ENCODE assay signal across 1 cellular context in genomic region chr21:33412832-33413519, GRCh38.
TF ChIP-seq lines count a peak whose summit lies in the region.

No MANE protein-coding gene starts in this region.

TF ChIP-seq in GM12878, 131 proteins besides CTCF, POLR2A, EP300 and RAD21 (continued from another document and continues in another):
- TF ChIP-seq MYB (IDR thresholded peaks at IDR 0.05; ENCODE audit: borderline replicate concordance, low read depth, low read length) (no peak), YY1 (IDR thresholded peaks at IDR 0.05; ENCODE audit: low read depth, low read length) (0 out of 2 replicates have a peak, but pooled peaks have one; percentile 19), BCL11A (IDR thresholded peaks at IDR 0.05; ENCODE audit: low read depth, low read length) (no peak), SREBF2 (IDR thresholded peaks at IDR 0.05; ENCODE audit: low read length) (no peak), RBBP5 (conservative IDR thresholded peaks at IDR 0.05) (no peak), CBX3 (IDR thresholded peaks at IDR 0.05; ENCODE audit: borderline replicate concordance, low read depth) (no peak), GATAD2B (conservative IDR thresholded peaks at IDR 0.05; ENCODE audit: low read depth) (0 out of 2 replicates have a peak, but pooled peaks have one; percentile 31), SMC3 (IDR thresholded peaks at IDR 0.05; ENCODE audit: borderline replicate concordance, low read length) (no peak), ZSCAN29 (IDR thresholded peaks at IDR 0.05) (no peak), MEF2B (IDR thresholded peaks at IDR 0.05; ENCODE audit: partially characterized antibody, poor library complexity, severe bottlenecking) (no peak), E2F4 (IDR thresholded peaks at IDR 0.05; ENCODE audit: low read depth, low read length) (no peak), BHLHE40 (IDR thresholded peaks at IDR 0.05; ENCODE audit: borderline replicate concordance in 1 of 2, low read depth in 2 of 2, low read length in 1 of 2) (peak in 1 of 2 experiments; percentile 10; a peak in 1 of 4 replicates), ATF7 (IDR thresholded peaks at IDR 0.05; ENCODE audit: low read depth) (0 out of 2 replicates have a peak, but pooled peaks have one; percentile 23), CREM (IDR thresholded peaks at IDR 0.05; ENCODE audit: low read depth) (no peak), NFXL1 (IDR thresholded peaks at IDR 0.05; ENCODE audit: borderline replicate concordance) (no peak), ZZZ3 (IDR thresholded peaks at IDR 0.05; ENCODE audit: control insufficient read depth, insufficient read length, low read depth) (no peak), PBX3 (IDR thresholded peaks at IDR 0.05; ENCODE audit: insufficient replicate concordance, low read depth, low read length) (peak; percentile 83), ZNF687 (IDR thresholded peaks at IDR 0.05) (peak; percentile 95), DPF2 (IDR thresholded peaks at IDR 0.05) (peak; percentile 36; the same call in 1 of the 2 replicates), NR2C1 (IDR thresholded peaks at IDR 0.05) (no peak), TBL1XR1 (IDR thresholded peaks at IDR 0.05; ENCODE audit: low read depth, low read length) (no peak), ESRRA (IDR thresholded peaks at IDR 0.05; ENCODE audit: low read length) (no peak), PAX8 (IDR thresholded peaks at IDR 0.05) (no peak), JUNB (IDR thresholded peaks at IDR 0.05) (no peak), ZNF207 (IDR thresholded peaks at IDR 0.05; ENCODE audit: borderline replicate concordance) (no peak), RFX5 (IDR thresholded peaks at IDR 0.05; ENCODE audit: low read depth, low read length) (no peak), RAD51 (IDR thresholded peaks at IDR 0.05) (peak; percentile 80), SUPT20H (IDR thresholded peaks at IDR 0.05; ENCODE audit: borderline replicate concordance, control insufficient read depth, low read depth, low read length) (no peak), ZNF217 (IDR thresholded peaks at IDR 0.05) (no peak), POLR2AphosphoS2 (IDR thresholded peaks at IDR 0.05; ENCODE audit: low read depth, low read length) (no peak), BCLAF1 (IDR thresholded peaks at IDR 0.05) (no peak), CEBPB (IDR thresholded peaks at IDR 0.05; ENCODE audit: borderline replicate concordance in 1 of 2, low read depth in 2 of 2, low read length in 2 of 2) (no peak), CBX5 (IDR thresholded peaks at IDR 0.05; ENCODE audit: low read depth) (no peak), RUNX3 (IDR thresholded peaks at IDR 0.05; ENCODE audit: low read length) (peak; percentile 72), SP1 (IDR thresholded peaks at IDR 0.05; ENCODE audit: low read depth, low read length) (no peak), ASH2L (IDR thresholded peaks at IDR 0.05; ENCODE audit: borderline replicate concordance, low read depth) (no peak), SIN3A (IDR thresholded peaks at IDR 0.05; ENCODE audit: low read depth, low read length) (no peak), TARDBP (IDR thresholded peaks at IDR 0.05; ENCODE audit: borderline replicate concordance) (no peak), HCFC1 (IDR thresholded peaks at IDR 0.05; ENCODE audit: low read length) (no peak), NFYA (IDR thresholded peaks at IDR 0.05; ENCODE audit: borderline replicate concordance, low read depth, low read length) (no peak), MXI1 (IDR thresholded peaks at IDR 0.05; ENCODE audit: low read depth, low read length) (no peak)
- TF ChIP-seq, protein P1, sequence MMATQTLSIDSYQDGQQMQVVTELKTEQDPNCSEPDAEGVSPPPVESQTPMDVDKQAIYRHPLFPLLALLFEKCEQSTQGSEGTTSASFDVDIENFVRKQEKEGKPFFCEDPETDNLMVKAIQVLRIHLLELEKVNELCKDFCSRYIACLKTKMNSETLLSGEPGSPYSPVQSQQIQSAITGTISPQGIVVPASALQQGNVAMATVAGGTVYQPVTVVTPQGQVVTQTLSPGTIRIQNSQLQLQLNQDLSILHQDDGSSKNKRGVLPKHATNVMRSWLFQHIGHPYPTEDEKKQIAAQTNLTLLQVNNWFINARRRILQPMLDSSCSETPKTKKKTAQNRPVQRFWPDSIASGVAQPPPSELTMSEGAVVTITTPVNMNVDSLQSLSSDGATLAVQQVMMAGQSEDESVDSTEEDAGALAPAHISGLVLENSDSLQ (IDR thresholded peaks at IDR 0.05), result peak; percentile 78
- TF ChIP-seq, protein P2, sequence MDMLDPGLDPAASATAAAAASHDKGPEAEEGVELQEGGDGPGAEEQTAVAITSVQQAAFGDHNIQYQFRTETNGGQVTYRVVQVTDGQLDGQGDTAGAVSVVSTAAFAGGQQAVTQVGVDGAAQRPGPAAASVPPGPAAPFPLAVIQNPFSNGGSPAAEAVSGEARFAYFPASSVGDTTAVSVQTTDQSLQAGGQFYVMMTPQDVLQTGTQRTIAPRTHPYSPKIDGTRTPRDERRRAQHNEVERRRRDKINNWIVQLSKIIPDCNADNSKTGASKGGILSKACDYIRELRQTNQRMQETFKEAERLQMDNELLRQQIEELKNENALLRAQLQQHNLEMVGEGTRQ (IDR thresholded peaks at IDR 0.05; ENCODE audit: borderline replicate concordance, low read depth, low read length), result peak; percentile 8; the same call in 1 of the 2 replicates
- TF ChIP-seq, protein P3, sequence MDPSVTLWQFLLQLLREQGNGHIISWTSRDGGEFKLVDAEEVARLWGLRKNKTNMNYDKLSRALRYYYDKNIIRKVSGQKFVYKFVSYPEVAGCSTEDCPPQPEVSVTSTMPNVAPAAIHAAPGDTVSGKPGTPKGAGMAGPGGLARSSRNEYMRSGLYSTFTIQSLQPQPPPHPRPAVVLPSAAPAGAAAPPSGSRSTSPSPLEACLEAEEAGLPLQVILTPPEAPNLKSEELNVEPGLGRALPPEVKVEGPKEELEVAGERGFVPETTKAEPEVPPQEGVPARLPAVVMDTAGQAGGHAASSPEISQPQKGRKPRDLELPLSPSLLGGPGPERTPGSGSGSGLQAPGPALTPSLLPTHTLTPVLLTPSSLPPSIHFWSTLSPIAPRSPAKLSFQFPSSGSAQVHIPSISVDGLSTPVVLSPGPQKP (IDR thresholded peaks at IDR 0.05; ENCODE audit: low read depth, low read length), result no peak
- TF ChIP-seq, protein P4, sequence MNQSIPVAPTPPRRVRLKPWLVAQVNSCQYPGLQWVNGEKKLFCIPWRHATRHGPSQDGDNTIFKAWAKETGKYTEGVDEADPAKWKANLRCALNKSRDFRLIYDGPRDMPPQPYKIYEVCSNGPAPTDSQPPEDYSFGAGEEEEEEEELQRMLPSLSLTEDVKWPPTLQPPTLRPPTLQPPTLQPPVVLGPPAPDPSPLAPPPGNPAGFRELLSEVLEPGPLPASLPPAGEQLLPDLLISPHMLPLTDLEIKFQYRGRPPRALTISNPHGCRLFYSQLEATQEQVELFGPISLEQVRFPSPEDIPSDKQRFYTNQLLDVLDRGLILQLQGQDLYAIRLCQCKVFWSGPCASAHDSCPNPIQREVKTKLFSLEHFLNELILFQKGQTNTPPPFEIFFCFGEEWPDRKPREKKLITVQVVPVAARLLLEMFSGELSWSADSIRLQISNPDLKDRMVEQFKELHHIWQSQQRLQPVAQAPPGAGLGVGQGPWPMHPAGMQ (IDR thresholded peaks at IDR 0.05; ENCODE audit: borderline replicate concordance), result no peak
- TF ChIP-seq, protein P5, sequence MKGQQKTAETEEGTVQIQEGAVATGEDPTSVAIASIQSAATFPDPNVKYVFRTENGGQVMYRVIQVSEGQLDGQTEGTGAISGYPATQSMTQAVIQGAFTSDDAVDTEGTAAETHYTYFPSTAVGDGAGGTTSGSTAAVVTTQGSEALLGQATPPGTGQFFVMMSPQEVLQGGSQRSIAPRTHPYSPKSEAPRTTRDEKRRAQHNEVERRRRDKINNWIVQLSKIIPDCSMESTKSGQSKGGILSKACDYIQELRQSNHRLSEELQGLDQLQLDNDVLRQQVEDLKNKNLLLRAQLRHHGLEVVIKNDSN (IDR thresholded peaks at IDR 0.05; ENCODE audit: borderline replicate concordance, extremely low read length, insufficient read depth, low read depth, low read length), result no peak
- TF ChIP-seq, protein P6, sequence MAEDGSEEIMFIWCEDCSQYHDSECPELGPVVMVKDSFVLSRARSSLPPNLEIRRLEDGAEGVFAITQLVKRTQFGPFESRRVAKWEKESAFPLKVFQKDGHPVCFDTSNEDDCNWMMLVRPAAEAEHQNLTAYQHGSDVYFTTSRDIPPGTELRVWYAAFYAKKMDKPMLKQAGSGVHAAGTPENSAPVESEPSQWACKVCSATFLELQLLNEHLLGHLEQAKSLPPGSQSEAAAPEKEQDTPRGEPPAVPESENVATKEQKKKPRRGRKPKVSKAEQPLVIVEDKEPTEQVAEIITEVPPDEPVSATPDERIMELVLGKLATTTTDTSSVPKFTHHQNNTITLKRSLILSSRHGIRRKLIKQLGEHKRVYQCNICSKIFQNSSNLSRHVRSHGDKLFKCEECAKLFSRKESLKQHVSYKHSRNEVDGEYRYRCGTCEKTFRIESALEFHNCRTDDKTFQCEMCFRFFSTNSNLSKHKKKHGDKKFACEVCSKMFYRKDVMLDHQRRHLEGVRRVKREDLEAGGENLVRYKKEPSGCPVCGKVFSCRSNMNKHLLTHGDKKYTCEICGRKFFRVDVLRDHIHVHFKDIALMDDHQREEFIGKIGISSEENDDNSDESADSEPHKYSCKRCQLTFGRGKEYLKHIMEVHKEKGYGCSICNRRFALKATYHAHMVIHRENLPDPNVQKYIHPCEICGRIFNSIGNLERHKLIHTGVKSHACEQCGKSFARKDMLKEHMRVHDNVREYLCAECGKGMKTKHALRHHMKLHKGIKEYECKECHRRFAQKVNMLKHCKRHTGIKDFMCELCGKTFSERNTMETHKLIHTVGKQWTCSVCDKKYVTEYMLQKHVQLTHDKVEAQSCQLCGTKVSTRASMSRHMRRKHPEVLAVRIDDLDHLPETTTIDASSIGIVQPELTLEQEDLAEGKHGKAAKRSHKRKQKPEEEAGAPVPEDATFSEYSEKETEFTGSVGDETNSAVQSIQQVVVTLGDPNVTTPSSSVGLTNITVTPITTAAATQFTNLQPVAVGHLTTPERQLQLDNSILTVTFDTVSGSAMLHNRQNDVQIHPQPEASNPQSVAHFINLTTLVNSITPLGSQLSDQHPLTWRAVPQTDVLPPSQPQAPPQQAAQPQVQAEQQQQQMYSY (CRISPR knock-in tag; IDR thresholded peaks at IDR 0.05), result no peak
